13 cellular contexts compared by ENCODE assay signal in genomic region chr10:117162093-117163021, GRCh38. TPM values are rescaled to one million over a fixed set of nuclear protein-coding genes. Genes with fewer than 3 reads are reported as not detected.
DNase-seq lines count a peak whose midpoint lies in the region; ATAC-seq lines count a peak whose summit lies in the region.
"Had no signal": no experiment of that assay in that cellular context is flagged by ENCODE, and none has a peak within 500 bp of the region (broad histone marks: within the 10 kb centered on the region; RNA-seq: fewer than 3 reads in every experiment).

No MANE protein-coding gene starts in this region.

- no peaks in the 10 kb centered on the region for H3K9me3 Mint-ChIP-seq in activated T-cell treated with anti-CD3 and anti-CD28 coated beads, Interleukin-2, amount 50 U/mL, for 4 hours
- no peaks in the 10 kb centered on the region for H3K9me3 Mint-ChIP-seq in stimulated activated effector memory CD8-positive, alpha-beta T cell treated with anti-CD3 and anti-CD28 coated beads, Interleukin-12 subunit alpha, Interleukin-12 subunit beta, amount 100 ng/mL, for 72 hours
- H3K9me3 Mint-ChIP-seq: stimulated activated memory B cell treated with anti-CD40 and anti-IgM and Interleukin-4, amounts not matched to agents 10 μg/mL and 1 μg/mL and 100 μg/mL, for 72 hours had no signal

- peak overlapping the region; percentile 51 for H3K4me3 Mint-ChIP-seq in activated T-cell treated with anti-CD3 and anti-CD28 coated beads, Interleukin-2, amount 50 U/mL, for 4 hours
- peak overlapping the region; percentile 79 for H3K4me3 Mint-ChIP-seq in T-helper 17 cell
- H3K4me3 Mint-ChIP-seq in stimulated activated effector memory CD8-positive, alpha-beta T cell treated with anti-CD3 and anti-CD28 coated beads, Interleukin-12 subunit alpha, Interleukin-12 subunit beta, amount 100 ng/mL, for 72 hours, result peak overlapping the region; percentile 42
- H3K4me3 Mint-ChIP-seq: stimulated activated memory B cell treated with anti-CD40 and anti-IgM and Interleukin-4, amounts not matched to agents 10 μg/mL and 1 μg/mL and 100 μg/mL, for 72 hours had no signal

- no peaks in the 10 kb centered on the region for H3K36me3 Mint-ChIP-seq in activated T-cell treated with anti-CD3 and anti-CD28 coated beads, Interleukin-2, amount 50 U/mL, for 4 hours (ENCODE audit: insufficient read depth)
- peaks cover 4% of the 10 kb centered on the region for H3K36me3 Mint-ChIP-seq in T-helper 17 cell (ENCODE audit: low read depth)
- H3K36me3 Mint-ChIP-seq in stimulated activated effector memory CD8-positive, alpha-beta T cell treated with anti-CD3 and anti-CD28 coated beads, Interleukin-12 subunit alpha, Interleukin-12 subunit beta, amount 100 ng/mL, for 72 hours, result no peaks in the 10 kb centered on the region
- H3K36me3 Mint-ChIP-seq: stimulated activated memory B cell treated with anti-CD40 and anti-IgM and Interleukin-4, amounts not matched to agents 10 μg/mL and 1 μg/mL and 100 μg/mL, for 72 hours had no signal

- no peaks in the 10 kb centered on the region for H3K9me3 ChIP-seq in T-helper 17 cell (ENCODE audit: control insufficient read depth, low read length, poor library complexity, severe bottlenecking)

- DNase-seq in activated T-cell treated with anti-CD3 and anti-CD28 coated beads, Interleukin-2, amount 50 U/mL, for 4 hours, result no peak
- DNase-seq in activated T-cell treated with anti-CD3 and anti-CD28 coated beads, Interleukin-2, amount 50 U/mL, for 48 hours, result no peak
- DNase-seq in T-helper 17 cell (no peak), iPS-NIHi11 (ENCODE audit: low spot score) (peak; percentile 67), NCI-H1105 (lab: John Stamatoyannopoulos, UW) (no peak)
- DNase-seq in stimulated activated effector memory CD8-positive, alpha-beta T cell treated with anti-CD3 and anti-CD28 coated beads, Interleukin-12 subunit alpha, Interleukin-12 subunit beta, amount 100 ng/mL, for 72 hours (ENCODE audit: low spot score in 2 of 2), result no peak
- DNase-seq: activated CD4-positive, alpha-beta T cell treated with anti-CD3 and anti-CD28 coated beads, Interleukin-2, amount 50 U/mL, for 4 hours; AML-193; NCI-H2171 treated with DMSO at 0.1 percent for 48 hours; Right ventricle myocardium superior had no signal

- peaks cover 87% of the 10 kb centered on the region for H3K27me3 Mint-ChIP-seq in activated T-cell treated with anti-CD3 and anti-CD28 coated beads, Interleukin-2, amount 50 U/mL, for 4 hours (ENCODE audit: low read depth)
- peaks cover 90% of the 10 kb centered on the region for H3K27me3 Mint-ChIP-seq in T-helper 17 cell

- ATAC-seq in activated T-cell treated with anti-CD3 and anti-CD28 coated beads, Interleukin-2, amount 50 U/mL, for 4 hours, result no peak
- ATAC-seq in T-helper 17 cell (no peak), GM19463 (IDR thresholded peaks at IDR 0.05; ENCODE audit: unreplicated experiment) (no peak), HG03280 (IDR thresholded peaks at IDR 0.05; ENCODE audit: unreplicated experiment) (no peak)
- ATAC-seq in stimulated activated effector memory CD8-positive, alpha-beta T cell treated with anti-CD3 and anti-CD28 coated beads, Interleukin-12 subunit alpha, Interleukin-12 subunit beta, amount 100 ng/mL, for 72 hours, result no peak
- ATAC-seq: stimulated activated memory B cell treated with anti-CD40 and anti-IgM and Interleukin-4, amounts not matched to agents 10 μg/mL and 1 μg/mL and 100 μg/mL, for 72 hours had no signal

- H3K27ac Mint-ChIP-seq in T-helper 17 cell, result no peak overlapping the region
- no peak overlapping the region for H3K27ac Mint-ChIP-seq in stimulated activated effector memory CD8-positive, alpha-beta T cell treated with anti-CD3 and anti-CD28 coated beads, Interleukin-12 subunit alpha, Interleukin-12 subunit beta, amount 100 ng/mL, for 72 hours
- H3K27ac Mint-ChIP-seq: stimulated activated memory B cell treated with anti-CD40 and anti-IgM and Interleukin-4, amounts not matched to agents 10 μg/mL and 1 μg/mL and 100 μg/mL, for 72 hours had no signal

- H3K4me1 Mint-ChIP-seq in activated T-cell treated with anti-CD3 and anti-CD28 coated beads, Interleukin-2, amount 50 U/mL, for 4 hours (ENCODE audit: low read depth), result peaks cover 26% of the 10 kb centered on the region
- H3K4me1 Mint-ChIP-seq in T-helper 17 cell, result peaks cover 9% of the 10 kb centered on the region
- H3K4me1 Mint-ChIP-seq in stimulated activated effector memory CD8-positive, alpha-beta T cell treated with anti-CD3 and anti-CD28 coated beads, Interleukin-12 subunit alpha, Interleukin-12 subunit beta, amount 100 ng/mL, for 72 hours, result peaks cover 23% of the 10 kb centered on the region

RNA-seq across cellular contexts. Expression of gene VAX1, which starts 24.3 kb away (rescaled TPM):
- total RNA-seq in activated T-cell treated with anti-CD3 and anti-CD28 coated beads, Interleukin-2, amount 50 U/mL, for 4 hours, result not detected
- total RNA-seq in T-helper 17 cell, result not detected
- total RNA-seq: Right ventricle myocardium superior had no signal

RNA-seq across cellular contexts. Expression of gene KCNK18, which starts 34.9 kb away (rescaled TPM):
- not detected for total RNA-seq in activated T-cell treated with anti-CD3 and anti-CD28 coated beads, Interleukin-2, amount 50 U/mL, for 4 hours
- total RNA-seq in T-helper 17 cell, result not detected
- total RNA-seq: Right ventricle myocardium superior had no signal
